In the genomic region with DNA sequence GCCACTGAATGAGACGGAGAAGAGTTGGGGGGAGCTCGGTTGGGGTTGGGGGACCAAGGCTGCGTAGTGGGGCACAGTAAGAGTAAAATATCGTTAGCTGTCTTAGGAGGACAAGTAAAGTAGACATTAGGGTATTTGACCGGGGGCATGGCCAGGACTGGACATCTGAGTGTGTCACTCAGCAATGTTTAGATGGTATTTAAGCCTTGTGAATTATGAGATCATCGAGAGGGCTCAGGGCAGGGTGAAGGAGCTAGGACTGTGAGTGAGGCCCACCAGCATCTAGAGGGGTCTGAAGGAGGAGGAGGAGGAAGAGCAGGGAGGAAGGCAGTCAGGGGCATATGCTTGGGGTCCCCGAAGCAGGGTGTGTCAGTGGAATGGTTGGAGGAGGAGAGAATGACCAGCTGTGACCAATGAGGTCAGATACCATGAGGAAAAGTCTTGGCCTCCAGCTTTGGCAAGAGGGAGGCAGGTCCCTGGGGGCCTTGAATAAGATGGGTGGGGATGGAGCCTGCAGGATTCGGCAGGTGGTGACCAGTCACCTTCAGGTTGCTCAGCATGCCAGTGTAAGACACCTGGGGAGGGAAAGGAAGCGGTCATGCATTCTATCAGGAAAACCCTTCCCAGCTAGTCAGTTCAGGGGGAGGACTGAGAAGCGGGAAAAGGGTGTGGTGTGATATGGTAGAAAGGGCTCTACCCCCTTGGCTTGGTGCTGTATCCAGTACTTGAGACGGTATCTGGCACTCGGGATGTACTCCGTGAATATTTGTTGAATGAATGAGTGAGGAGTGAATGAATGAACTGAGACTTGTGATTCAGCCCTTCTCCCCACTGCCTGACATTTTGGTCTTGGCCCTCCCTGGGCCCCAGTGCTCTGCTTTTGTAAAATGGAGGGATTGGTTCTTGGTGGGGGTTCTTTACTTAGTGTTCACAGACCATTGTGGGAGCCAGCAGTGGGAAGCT, we compare ENCODE assay signal across 8 cellular contexts. TPM values are rescaled to one million over a fixed set of nuclear protein-coding genes. Genes with fewer than 3 reads are reported as not detected.
DNase-seq lines count a peak whose midpoint lies in the region; TF ChIP-seq lines count a peak whose summit lies in the region.

No MANE protein-coding gene starts in this region.

- H3K27ac ChIP-seq in CD8-positive, alpha-beta memory T cell (ENCODE audit: low read depth, low read length), result peak overlapping the region; percentile 45
- peak overlapping the region; percentile 74 for H3K27ac ChIP-seq in SJSA1
- no peak overlapping the region for H3K27ac ChIP-seq in endodermal cell (ENCODE audit: low read depth, low read length)
- H3K27ac ChIP-seq in neural progenitor cell, result no peak overlapping the region

- peaks cover 21% of the 10 kb centered on the region for H3K36me3 ChIP-seq in CD8-positive, alpha-beta memory T cell (ENCODE audit: insufficient read depth, low read length)
- H3K36me3 ChIP-seq in SJSA1 (peaks cover 46% of the 10 kb centered on the region), endodermal cell (ENCODE audit: control insufficient read depth, insufficient read depth, low read length) (peaks cover 23% of the 10 kb centered on the region), neural progenitor cell (no peaks in the 10 kb centered on the region), MG63 (no peaks in the 10 kb centered on the region; the same call in none of the 2 replicates)

- H3K9me3 Mint-ChIP-seq in CD8-positive, alpha-beta memory T cell, result no peaks in the 10 kb centered on the region
- H3K9me3 Mint-ChIP-seq in endodermal cell (no peaks in the 10 kb centered on the region), neural progenitor cell (no peaks in the 10 kb centered on the region)

- H3K27ac Mint-ChIP-seq in CD8-positive, alpha-beta memory T cell, result peak overlapping the region; percentile 84 to 98 (median 93)
- H3K27ac Mint-ChIP-seq in endodermal cell, result peak overlapping the region; percentile 98
- peak overlapping the region; percentile 70 for H3K27ac Mint-ChIP-seq in neural progenitor cell

- WGBS in endodermal cell (ENCODE audit: insufficient coverage in 1 of 2, insufficient read length in 1 of 2), 2 experiments, result 92 to 93% methylated on average over 12 to 13 of the region's 13 CpGs

- peaks cover 0 to 63% (median 7%) of the 10 kb centered on the region in 3 donors for H3K36me3 Mint-ChIP-seq in CD8-positive, alpha-beta memory T cell
- H3K36me3 Mint-ChIP-seq in endodermal cell (ENCODE audit: low read depth) (peaks cover 25% of the 10 kb centered on the region), neural progenitor cell (peaks cover 15% of the 10 kb centered on the region)

- CTCF ChIA-PET in CD8-positive, alpha-beta memory T cell (lab: Charles Lee), result interaction anchor here (1.8 to 19.9 kb wide), 6 partner anchors 10 to 125 kb away, joined by 4 to 498 read pairs (median 59); a partner anchor contains a TSS

- TF ChIP-seq CTCF in endodermal cell (conservative IDR thresholded peaks at IDR 0.05), result no peak
- no peak for TF ChIP-seq CTCF in neural progenitor cell (IDR thresholded peaks at IDR 0.05)

- no peaks in the 10 kb centered on the region for H3K9me3 ChIP-seq in CD8-positive, alpha-beta memory T cell (ENCODE audit: low read length)
- no peaks in the 10 kb centered on the region for H3K9me3 ChIP-seq in SJSA1 (replicated peaks)
- no peaks in the 10 kb centered on the region for H3K9me3 ChIP-seq in endodermal cell (ENCODE audit: control insufficient read depth, low read length)
- H3K9me3 ChIP-seq in neural progenitor cell (ENCODE audit: low read depth), result no peaks in the 10 kb centered on the region
- H3K9me3 ChIP-seq in MG63, result no peaks in the 10 kb centered on the region

- H3K27me3 Mint-ChIP-seq in CD8-positive, alpha-beta memory T cell, result no peaks in the 10 kb centered on the region
- no peaks in the 10 kb centered on the region for H3K27me3 Mint-ChIP-seq in endodermal cell (ENCODE audit: insufficient read depth)
- peaks cover 7% of the 10 kb centered on the region for H3K27me3 Mint-ChIP-seq in neural progenitor cell (ENCODE audit: insufficient read depth, low read depth)

- H3F3A ChIP-seq in neural progenitor cell (ENCODE audit: low read depth), result peaks cover 14% of the 10 kb centered on the region

- no peak overlapping the region for H3K4me3 ChIP-seq in CD8-positive, alpha-beta memory T cell (ENCODE audit: low read length)
- H3K4me3 ChIP-seq in SJSA1 (no peak overlapping the region), endodermal cell (ENCODE audit: low read length) (no peak overlapping the region), neural progenitor cell (no peak overlapping the region), MG63 (no peak overlapping the region)

- no peak overlapping the region for H2AFZ ChIP-seq in neural progenitor cell (replicated peaks)

- peak overlapping the region; percentile 59 for H3K4me2 ChIP-seq in neural progenitor cell

- H4K20me1 ChIP-seq in neural progenitor cell (ENCODE audit: low read depth), result peaks cover 79% of the 10 kb centered on the region

- DNase-seq in CD8-positive, alpha-beta memory T cell, result no peak
- DNase-seq in SJSA1 (ENCODE audit: low read depth in 1 of 2, low spot score in 2 of 2), result no peak
- no peak for DNase-seq in endodermal cell
- DNase-seq in neural progenitor cell (ENCODE audit: low spot score), result no peak
- DNase-seq in NCI-H1417 (lab: John Stamatoyannopoulos, UW), result no peak
- DNase-seq in MG63, result no peak
- DNase-seq in amniotic stem cell (lab: John Stamatoyannopoulos, UW), result no peak
- no peak for DNase-seq in KG1 (lab: John Stamatoyannopoulos, UW)

- H3K4me1 ChIP-seq in CD8-positive, alpha-beta memory T cell (ENCODE audit: insufficient read depth, low read length), result peaks cover 84% of the 10 kb centered on the region
- H3K4me1 ChIP-seq in SJSA1 (replicated peaks) (peaks cover 96% of the 10 kb centered on the region), endodermal cell (ENCODE audit: control insufficient read depth, insufficient read depth, low read length) (peaks cover 26% of the 10 kb centered on the region), neural progenitor cell (peaks cover 46% of the 10 kb centered on the region)

- H3K4me3 Mint-ChIP-seq in CD8-positive, alpha-beta memory T cell, result peak overlapping the region in 6 of 7 donors; percentile 9 to 50 (median 35)
- no peak overlapping the region for H3K4me3 Mint-ChIP-seq in endodermal cell
- peak overlapping the region; percentile 39 for H3K4me3 Mint-ChIP-seq in neural progenitor cell

- POLR2A ChIA-PET in CD8-positive, alpha-beta memory T cell (lab: Charles Lee), result interaction anchor here (0.6 kb wide), 1 partner anchor 42 kb away, joined by 3 read pairs; no protein-coding TSS in a partner anchor

- H3K9ac ChIP-seq in endodermal cell (ENCODE audit: extremely low read depth, low read length, poor library complexity, severe bottlenecking), result no peak overlapping the region
- no peak overlapping the region for H3K9ac ChIP-seq in neural progenitor cell

- H3K27me3 ChIP-seq in CD8-positive, alpha-beta memory T cell (ENCODE audit: insufficient read depth, low read length, poor library complexity, severe bottlenecking), result no peaks in the 10 kb centered on the region
- H3K27me3 ChIP-seq in SJSA1 (replicated peaks) (no peaks in the 10 kb centered on the region), endodermal cell (ENCODE audit: control insufficient read depth, insufficient read depth, low read length, poor library complexity, severe bottlenecking) (no peaks in the 10 kb centered on the region), neural progenitor cell (no peaks in the 10 kb centered on the region), MG63 (no peaks in the 10 kb centered on the region)

- H3K4me1 Mint-ChIP-seq in CD8-positive, alpha-beta memory T cell, result peaks cover 79 to 87% (median 83%) of the 10 kb centered on the region in 3 donors
- H3K4me1 Mint-ChIP-seq in endodermal cell (peaks cover 74% of the 10 kb centered on the region), neural progenitor cell (peaks cover 82% of the 10 kb centered on the region)

- H3K79me2 ChIP-seq in neural progenitor cell (ENCODE audit: low read depth), result peaks cover 72% of the 10 kb centered on the region

RNA-seq across cellular contexts. Expression of a gene that starts 34.8 kb away (rescaled TPM):
- under 1 TPM; 0.11 to 0.13 TPM for total RNA-seq in CD8-positive, alpha-beta memory T cell
- polyA plus RNA-seq in CD8-positive, alpha-beta memory T cell, result not detected
- 0.08 TPM in 1 of 2 replicates, not detected in the other for total RNA-seq in SJSA1 (2014; rRNA removed; shearing (Covaris generic))
- total RNA-seq in endodermal cell (under 1 TPM in 1 of 2 donors, not detected in 1; 0.13 TPM), neural progenitor cell (ENCODE audit: low replicate concordance) (0.06 and 0.11 TPM in 2 replicates)
- polyA plus RNA-seq in endodermal cell (2013, experiment 1 of 2), result not detected
- 0.33 TPM for polyA plus RNA-seq in endodermal cell (2013, experiment 2 of 2)
- not detected in 2 replicates for total RNA-seq in MG63 (2014; rRNA removed; shearing (Covaris generic); ENCODE audit: low replicate concordance)

RNA-seq across cellular contexts. Expression of a gene that starts 48.8 kb away (rescaled TPM):
- total RNA-seq in CD8-positive, alpha-beta memory T cell, result 10 to 100 TPM; 46.1 to 46.8 TPM
- polyA plus RNA-seq in CD8-positive, alpha-beta memory T cell, result 220 TPM
- total RNA-seq in SJSA1 (2014; rRNA removed; shearing (Covaris generic)), result 60.8 and 65.8 TPM in 2 replicates
- total RNA-seq in endodermal cell (100 to 1,000 TPM; 121 to 123 TPM), neural progenitor cell (ENCODE audit: low replicate concordance) (32.7 and 68.9 TPM in 2 replicates)
- 142 TPM for polyA plus RNA-seq in endodermal cell (2013, experiment 1 of 2)
- 127 TPM for polyA plus RNA-seq in endodermal cell (2013, experiment 2 of 2)
- 6.6 and 10.0 TPM in 2 replicates for total RNA-seq in MG63 (2014; rRNA removed; shearing (Covaris generic); ENCODE audit: low replicate concordance)

Comparison
In these comparisons a context has a peak if more than half of its experiments do, and no peak if none do; other contexts are left out.
1. H3K27ac ChIP-seq: peak in CD8-positive, alpha-beta memory T cell (single experiment) and SJSA1 (single experiment); none in endodermal cell (single experiment) and neural progenitor cell (single experiment).
2. Peak in every context shown above with its lines, with median percentiles within 50 percentile points of each other: H3K27ac Mint-ChIP-seq.